ENCODE assay signal across 21 cellular contexts in the genomic region with DNA sequence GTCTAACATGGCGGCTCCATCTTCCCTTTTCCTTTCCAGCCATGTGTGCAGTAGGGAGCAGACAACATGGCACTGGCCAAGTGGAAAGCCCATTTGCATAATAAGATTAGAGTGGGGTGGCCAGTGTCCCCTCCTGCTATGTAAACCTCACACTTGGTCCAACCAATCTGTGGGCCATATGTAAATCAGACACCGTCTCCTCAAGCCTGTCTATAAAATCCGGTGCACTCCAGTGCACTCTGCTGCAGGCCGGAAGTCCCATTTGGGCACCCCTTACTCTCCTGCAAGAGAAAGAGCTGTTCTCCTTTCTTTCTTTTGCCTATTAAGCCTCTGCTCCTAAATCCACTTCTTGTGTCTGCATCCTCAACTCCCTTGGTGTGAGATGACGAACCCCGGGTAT. TPM values are rescaled to one million over a fixed set of nuclear protein-coding genes. Genes with fewer than 3 reads are reported as not detected.
DNase-seq lines count a peak whose midpoint lies in the region; ATAC-seq and TF ChIP-seq lines count a peak whose summit lies in the region.
"Had no signal": no experiment of that assay in that cellular context is flagged by ENCODE, and none has a peak within 500 bp of the region (broad histone marks: within the 10 kb centered on the region; RNA-seq: fewer than 3 reads in every experiment).

No MANE protein-coding gene starts in this region.

- peaks cover 9% of the 10 kb centered on the region for H3K4me1 ChIP-seq in Karpas-422 (ENCODE audit: low read length)
- peaks cover 4% of the 10 kb centered on the region for H3K4me1 ChIP-seq in OCI-LY7 (ENCODE audit: insufficient read depth, low read length, poor library complexity, severe bottlenecking)
- peaks cover 24% of the 10 kb centered on the region for H3K4me1 ChIP-seq in hepatocyte (ENCODE audit: insufficient read depth)
- peaks cover 42 to 45% of the 10 kb centered on the region in 2 donors for H3K4me1 ChIP-seq in gastrocnemius medialis
- H3K4me1 ChIP-seq: colonic mucosa, sigmoid colon, stomach, tibial artery had no signal

- CTCF ChIA-PET in OCI-LY7 (lab: Charles Lee; ENCODE audit: unreplicated experiment): no interaction called here

- TF ChIP-seq CTCF in OCI-LY7 (conservative IDR thresholded peaks at IDR 0.05; ENCODE audit: low read length) (no peak), hepatocyte (IDR thresholded peaks at IDR 0.05; ENCODE audit: poor library complexity) (no peak), gastrocnemius medialis (IDR thresholded peaks at IDR 0.05 in 4 of 5, conservative IDR thresholded peaks at IDR 0.05 in 1 of 5) (no peak)

- in situ Hi-C loops in gastrocnemius medialis (cut with MboI; ENCODE audit: low sequenced_read_pairs in 4 of 4) (no loop called here), KBM-7 (cut with MboI; ENCODE audit: low pct_unique_long_range_greater_than_20kb, low sequenced_read_pairs) (no loop called here)

- no peaks in the 10 kb centered on the region for H3K36me3 ChIP-seq in Karpas-422 (ENCODE audit: insufficient read depth, low read length)
- H3K36me3 ChIP-seq in OCI-LY7 (ENCODE audit: insufficient read depth, low read length): no peaks in the 10 kb centered on the region
- no peaks in the 10 kb centered on the region for H3K36me3 ChIP-seq in hepatocyte (replicated peaks; ENCODE audit: insufficient read depth, low read depth)
- H3K36me3 ChIP-seq in gastrocnemius medialis: no peaks in the 10 kb centered on the region
- H3K36me3 ChIP-seq: colonic mucosa, sigmoid colon, stomach, tibial artery had no signal

- intact Hi-C loops in OCI-LY7 (cut with micrococcal nuclease; ENCODE audit: unreplicated experiment) (no loop called here), gastrocnemius medialis (cut with DNase I; ENCODE audit: low total_unique reads) (loop anchor here (10.0 kb wide), 1 partner anchor 661 kb away; no protein-coding TSS in a partner anchor)

- no peaks in the 10 kb centered on the region for H4K20me1 ChIP-seq in Karpas-422 (ENCODE audit: insufficient read depth, low read depth, low read length)
- no peaks in the 10 kb centered on the region for H4K20me1 ChIP-seq in OCI-LY7 (ENCODE audit: insufficient read depth, low read length)
- no peaks in the 10 kb centered on the region for H4K20me1 ChIP-seq in hepatocyte (ENCODE audit: insufficient read depth, poor library complexity, severe bottlenecking)

- DNase-seq in Karpas-422: peak; percentile 63
- peak; percentile 18 for DNase-seq in OCI-LY7 (ENCODE audit: low spot score)
- DNase-seq in hepatocyte (ENCODE audit: low spot score): no peak
- no peak for DNase-seq in gastrocnemius medialis
- DNase-seq in activated T-cell treated with anti-CD3 and anti-CD28 coated beads, Interleukin-2, amount 50 U/mL, for 1 hour: no peak
- no peak for DNase-seq in KBM-7
- DNase-seq: activated CD4-positive, alpha-beta T cell treated with anti-CD3 and anti-CD28 coated beads for 48 hours; activated naive CD4-positive, alpha-beta T cell treated with anti-CD3 and anti-CD28 coated beads for 36 hours; activated T-cell treated with anti-CD3 and anti-CD28 coated beads, Interleukin-2, amount 50 U/mL, for 72 hours; CD4-positive, alpha-beta memory T cell; colonic mucosa; NCI-H1048; NCI-H1930; NCI-H446; sigmoid colon; stomach; tibial artery had no signal

- POLR2A ChIA-PET in OCI-LY7 (lab: Charles Lee): interaction anchor here (0.6 to 0.7 kb wide), 2 partner anchors 59 to 482 kb away, joined by 5 to 7 read pairs; no protein-coding TSS in a partner anchor

- ATAC-seq in gastrocnemius medialis: no peak
- no peak for ATAC-seq in HG03432 (IDR thresholded peaks at IDR 0.05; ENCODE audit: unreplicated experiment)
- ATAC-seq: activated T-cell treated with anti-CD3 and anti-CD28 coated beads, Interleukin-2, amount 50 U/mL, for 72 hours; esophagus mucosa had no signal

- TF ChIP-seq POLR2A in gastrocnemius medialis (IDR thresholded peaks at IDR 0.05): no peak

- 86% methylated on average over 6 of the region's 6 CpGs for WGBS in hepatocyte (ENCODE audit: low lambda C conversion rate, missing lambda C conversion rate)

- H3K27ac ChIP-seq in Karpas-422 (ENCODE audit: low read length): no peak overlapping the region
- H3K27ac ChIP-seq in OCI-LY7 (ENCODE audit: low read depth, low read length, poor library complexity, severe bottlenecking): no peak overlapping the region
- peak overlapping the region; percentile 57 for H3K27ac ChIP-seq in hepatocyte
- H3K27ac ChIP-seq in gastrocnemius medialis: peak overlapping the region; percentile 71 to 85 (median 82)
- H3K27ac ChIP-seq: colonic mucosa, GM23248, sigmoid colon, stomach, tibial artery had no signal

- H2AFZ ChIP-seq in Karpas-422 (ENCODE audit: low read length) (no peak overlapping the region), OCI-LY7 (ENCODE audit: low read length) (no peak overlapping the region), hepatocyte (no peak overlapping the region)
- H2AFZ ChIP-seq: GM23248 had no signal

- H3K79me2 ChIP-seq in Karpas-422 (ENCODE audit: low read length) (no peaks in the 10 kb centered on the region), OCI-LY7 (ENCODE audit: insufficient read depth, low read depth, low read length) (no peaks in the 10 kb centered on the region), hepatocyte (no peaks in the 10 kb centered on the region)

- H3K9me3 ChIP-seq in Karpas-422 (ENCODE audit: low read length) (no peaks in the 10 kb centered on the region), OCI-LY7 (ENCODE audit: low read length) (no peaks in the 10 kb centered on the region), hepatocyte (ENCODE audit: low read depth) (no peaks in the 10 kb centered on the region), gastrocnemius medialis (no peaks in the 10 kb centered on the region)
- H3K9me3 ChIP-seq: colonic mucosa, sigmoid colon, stomach had no signal

- BruUV-seq in OCI-LY7 (replicated peaks; lab: Mats Ljungman, UMichigan): no TSS peak

- H3K9me2 ChIP-seq in Karpas-422 (replicated peaks; ENCODE audit: insufficient read depth, low read length): no peaks in the 10 kb centered on the region
- no peaks in the 10 kb centered on the region for H3K9me2 ChIP-seq in OCI-LY7 (ENCODE audit: insufficient read depth, low read length)
- no peaks in the 10 kb centered on the region for H3K9me2 ChIP-seq in hepatocyte (replicated peaks; ENCODE audit: insufficient read depth)

- no peak overlapping the region for H3K9ac ChIP-seq in Karpas-422 (ENCODE audit: low read length)
- H3K9ac ChIP-seq: GM23248 had no signal

- no peak overlapping the region for H3K4me3 ChIP-seq in Karpas-422 (ENCODE audit: low read length)
- no peak overlapping the region for H3K4me3 ChIP-seq in OCI-LY7 (ENCODE audit: low read depth, low read length, poor library complexity, severe bottlenecking)
- H3K4me3 ChIP-seq in hepatocyte: no peak overlapping the region
- H3K4me3 ChIP-seq in gastrocnemius medialis: no peak overlapping the region
- H3K4me3 ChIP-seq: colonic mucosa, GM23248, sigmoid colon, stomach, tibial artery had no signal

- peak overlapping the region; percentile 29 for H3K4me2 ChIP-seq in Karpas-422 (ENCODE audit: low read depth, low read length, poor library complexity, severe bottlenecking)
- no peak overlapping the region for H3K4me2 ChIP-seq in OCI-LY7 (ENCODE audit: low read length)
- no peak overlapping the region for H3K4me2 ChIP-seq in hepatocyte

- H3K27me3 ChIP-seq in Karpas-422 (ENCODE audit: low read length) (no peaks in the 10 kb centered on the region), hepatocyte (no peaks in the 10 kb centered on the region), gastrocnemius medialis (no peaks in the 10 kb centered on the region)
- H3K27me3 ChIP-seq: colonic mucosa, sigmoid colon, stomach, tibial artery had no signal

RNA-seq across cellular contexts. Expression of a gene that starts 44.1 kb away (rescaled TPM):
- 0.18 and 0.26 TPM in 2 replicates for total RNA-seq in Karpas-422 (2014; rRNA removed; shearing (Covaris generic); ENCODE audit: low replicate concordance)
- total RNA-seq in OCI-LY7 (2014; rRNA removed; shearing (Covaris generic)): 0.21 and 0.44 TPM in 2 replicates
- total RNA-seq in OCI-LY7 (2022) (0.34 and 0.35 TPM in 2 replicates), hepatocyte (441 and 460 TPM in 2 replicates), gastrocnemius medialis (10 to 100 TPM in 3 of 4 donors, 1 to 10 TPM in 1; 5.9 to 17.1 (median 14.0) TPM)
- polyA plus RNA-seq in hepatocyte: 494 and 559 TPM in 2 replicates
- total RNA-seq: SK-MEL-5 had no signal
- polyA plus RNA-seq: CD4-positive, alpha-beta memory T cell had no signal

Comparison
In these comparisons a context has a peak if more than half of its experiments do, and no peak if none do; other contexts are left out.
1. DNase-seq: peak in Karpas-422 (single experiment) and OCI-LY7 (single experiment); none in hepatocyte (single experiment), gastrocnemius medialis (0 of 2), activated T-cell treated with anti-CD3 and anti-CD28 coated beads, Interleukin-2, amount 50 U/mL, for 1 hour (single experiment) and KBM-7 (single experiment).
2. H3K27ac ChIP-seq: peak in hepatocyte (single experiment) and gastrocnemius medialis (4 of 4); none in Karpas-422 (single experiment) and OCI-LY7 (single experiment).
3. RNA of a gene that starts 44.1 kb away (total RNA-seq): 441 to 460 TPM in hepatocyte; 5.9 to 17.1 TPM in gastrocnemius medialis, 0.21 to 0.44 TPM in OCI-LY7 and 0.18 to 0.26 TPM in Karpas-422; every median in the first group is over 10 times any median in the second.